9 cellular contexts compared by ENCODE assay signal in the genomic region with DNA sequence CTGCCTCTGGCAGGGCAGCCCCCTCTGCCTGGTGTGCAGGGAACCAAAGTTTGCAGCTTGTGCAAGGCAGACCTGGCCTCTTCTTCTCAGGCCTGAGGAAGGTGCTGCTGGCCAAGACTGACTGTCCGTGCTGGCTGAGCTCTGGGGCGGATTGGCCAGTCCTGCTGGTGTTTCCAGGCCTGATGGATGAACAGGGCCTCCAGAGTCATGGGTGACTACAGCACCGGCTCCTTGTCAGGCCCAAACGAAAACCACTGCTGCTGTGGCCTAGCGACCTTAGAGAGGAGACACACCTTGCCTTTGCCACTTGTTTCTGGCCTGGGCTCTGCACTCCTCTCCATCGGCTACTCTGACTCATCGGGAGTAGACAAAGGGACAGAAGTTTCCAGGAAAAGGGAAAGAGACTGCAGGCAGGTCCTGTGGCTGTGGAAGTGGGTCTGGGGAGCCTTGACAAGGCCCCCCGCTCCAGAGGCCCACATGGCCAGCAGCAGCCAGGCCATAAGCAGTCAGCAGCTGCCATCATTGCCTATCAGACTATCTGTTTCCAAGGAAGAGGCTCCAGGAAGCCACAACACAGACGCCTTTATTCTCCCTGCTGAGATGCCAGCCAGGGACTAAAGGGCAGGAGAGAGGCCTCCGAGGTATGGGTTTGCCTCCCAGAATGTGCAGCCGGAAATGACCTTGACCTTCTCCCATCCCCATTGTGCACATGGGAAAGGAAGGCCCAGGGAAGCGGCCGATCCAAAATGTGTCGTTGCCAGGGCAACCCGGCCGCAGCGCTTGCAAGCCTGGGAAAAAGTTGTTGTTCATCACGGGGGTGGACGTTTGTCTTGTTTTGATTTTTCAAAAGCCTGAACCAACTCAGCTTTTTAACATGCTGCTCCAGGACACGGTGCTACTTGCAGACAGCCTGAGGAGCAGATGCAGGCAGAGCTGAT.
DNase-seq lines count a peak whose midpoint lies in the region; ATAC-seq and TF ChIP-seq lines count a peak whose summit lies in the region.
"Had no signal": no experiment of that assay in that cellular context is flagged by ENCODE, and none has a peak within 500 bp of the region (broad histone marks: within the 10 kb centered on the region; RNA-seq: fewer than 3 reads in every experiment).

No MANE protein-coding gene starts in this region.

- H3K9me3 ChIP-seq in right lobe of liver (no peaks in the 10 kb centered on the region), spleen (no peaks in the 10 kb centered on the region)

- peak overlapping the region; percentile 92 for H3K27ac Mint-ChIP-seq in HFFc6

- no peaks in the 10 kb centered on the region for H3K4me1 ChIP-seq in right lobe of liver
- H3K4me1 ChIP-seq in spleen, result peaks cover 14 to 60% (median 43%) of the 10 kb centered on the region in 6 donors

- WGBS in right lobe of liver (ENCODE audit: insufficient coverage, low coverage, low lambda C conversion rate, missing lambda C conversion rate), result 40% methylated on average over 10 of the region's 20 CpGs
- WGBS in spleen, 5 donors, result 58 to 78% (median 74%) methylated on average over 17 to 20 of the region's 20 CpGs

- no peaks in the 10 kb centered on the region for H3K36me3 Mint-ChIP-seq in HFFc6 (ENCODE audit: low read depth)

- TF ChIP-seq CTCF in HFFc6 (IDR thresholded peaks at IDR 0.05) (no peak), right lobe of liver (IDR thresholded peaks at IDR 0.05) (no peak), spleen (IDR thresholded peaks at IDR 0.05 in 8 of 11, conservative IDR thresholded peaks at IDR 0.05 in 3 of 11) (no peak)

- intact Hi-C loops in right lobe of liver (cut with DNase I), result no loop called here
- intact Hi-C loops in spleen (cut with DNase I; ENCODE audit: low total_unique reads), result no loop called here

- peaks cover 2% of the 10 kb centered on the region; the same call in 1 of the 2 replicates for H3K27me3 Mint-ChIP-seq in HFFc6 (ENCODE audit: insufficient read depth)

- H3K4me1 Mint-ChIP-seq in HFFc6 (ENCODE audit: low read depth), result peaks cover 29% of the 10 kb centered on the region

- no peaks in the 10 kb centered on the region for H3K9me3 Mint-ChIP-seq in HFFc6

- H3K27ac ChIP-seq in right lobe of liver (peak overlapping the region in 1 of 3 donors; percentile 23), spleen (peak overlapping the region in 7 of 8 donors; percentile 53 to 87 (median 79))

- no peaks in the 10 kb centered on the region for H3K27me3 ChIP-seq in right lobe of liver
- no peaks in the 10 kb centered on the region for H3K27me3 ChIP-seq in spleen (replicated peaks in 1 of 7)

- no peaks in the 10 kb centered on the region for H3K36me3 ChIP-seq in right lobe of liver
- no peaks in the 10 kb centered on the region for H3K36me3 ChIP-seq in spleen

- ATAC-seq in right lobe of liver, result peak; percentile 31 to 62 (median 44)
- ATAC-seq in GM18520 (IDR thresholded peaks at IDR 0.05; ENCODE audit: unreplicated experiment), result no peak
- ATAC-seq in GM19395 (IDR thresholded peaks at IDR 0.05; ENCODE audit: unreplicated experiment), result no peak

- DNase-seq in HFFc6, result peak; percentile 79
- DNase-seq in dedifferentiated amniotic fluid mesenchymal stem cell (ENCODE audit: extremely low spot score), result peak; percentile 14
- DNase-seq in right lobe of liver, result peak in 1 of 3 donors; percentile 49
- DNase-seq in spleen, result no peak
- no peak for DNase-seq in COR-L47 (lab: John Stamatoyannopoulos, UW)
- DNase-seq in UCSD-AML1 (lab: John Stamatoyannopoulos, UW; ENCODE audit: unreplicated experiment), result no peak
- DNase-seq: OCI-M1 had no signal

- no peak overlapping the region for H3K4me3 ChIP-seq in right lobe of liver
- H3K4me3 ChIP-seq in spleen, result no peak overlapping the region

- peak overlapping the region; percentile 72 for H3K4me3 Mint-ChIP-seq in HFFc6

- no peak for TF ChIP-seq POLR2A in right lobe of liver (IDR thresholded peaks at IDR 0.05)
- no peak for TF ChIP-seq POLR2A in spleen (IDR thresholded peaks at IDR 0.05)

Comparison
In these comparisons a context has a peak if more than half of its experiments do, and no peak if none do; other contexts are left out.
1. DNase-seq: peak in HFFc6 (single experiment) and dedifferentiated amniotic fluid mesenchymal stem cell (single experiment); none in spleen (single experiment), COR-L47 (single experiment) and UCSD-AML1 (single experiment).
2. ATAC-seq: peak in right lobe of liver (4 of 4); none in GM18520 (single experiment) and GM19395 (single experiment).